In genomic region chr11:109015283-109015682, GRCh38 we compare ENCODE assay signal across 19 cellular contexts.
DNase-seq lines count a peak whose midpoint lies in the region; ATAC-seq and TF ChIP-seq lines count a peak whose summit lies in the region.
"Had no signal": no experiment of that assay in that cellular context is flagged by ENCODE, and none has a peak within 500 bp of the region (broad histone marks: within the 10 kb centered on the region; RNA-seq: fewer than 3 reads in every experiment).

No MANE protein-coding gene starts in this region.

- intact Hi-C loops in testis (cut with DNase I; ENCODE audit: low total_unique reads) (no loop called here), posterior vena cava (cut with DNase I) (no loop called here)

- H4K20me1 ChIP-seq in osteoblast (ENCODE audit: insufficient read depth, low read length) = no peaks in the 10 kb centered on the region
- H4K20me1 ChIP-seq: BLaER1 treated with 17β-estradiol and CSF1 and Interleukin-3, amounts not matched to agents 10 nM and 100 nM had no signal

- no peaks in the 10 kb centered on the region for H3K27me3 ChIP-seq in RWPE2 (ENCODE audit: insufficient read depth, poor library complexity, severe bottlenecking)
- no peaks in the 10 kb centered on the region for H3K27me3 ChIP-seq in osteoblast (ENCODE audit: insufficient read depth, low read length)
- H3K27me3 ChIP-seq in testis = no peaks in the 10 kb centered on the region
- H3K27me3 ChIP-seq: BLaER1 treated with 17β-estradiol and CSF1 and Interleukin-3, amounts not matched to agents 10 nM and 100 nM; right lobe of liver; suprapubic skin had no signal

- TF ChIP-seq CTCF in RWPE2 (IDR thresholded peaks at IDR 0.05; ENCODE audit: poor library complexity, severe bottlenecking) (no peak), osteoblast (IDR thresholded peaks at IDR 0.05; ENCODE audit: extremely low read depth, low read depth, low read length) (no peak), testis (IDR thresholded peaks at IDR 0.05) (no peak), GM10266 (IDR thresholded peaks at IDR 0.05; ENCODE audit: control insufficient read depth, insufficient read depth, low read depth, missing control alignments) (no peak)

- peak; percentile 79 for ATAC-seq in RWPE2 (ENCODE audit: low read depth)
- no peak for ATAC-seq in GM21786 (IDR thresholded peaks at IDR 0.05; ENCODE audit: unreplicated experiment)
- ATAC-seq: right lobe of liver had no signal

- peaks cover 11% of the 10 kb centered on the region for H3K4me1 ChIP-seq in RWPE2 (ENCODE audit: insufficient read depth, poor library complexity, severe bottlenecking)
- peaks cover 7% of the 10 kb centered on the region for H3K4me1 ChIP-seq in osteoblast (ENCODE audit: insufficient read depth, low read length)
- no peaks in the 10 kb centered on the region for H3K4me1 ChIP-seq in testis
- H3K4me1 ChIP-seq: BLaER1 treated with 17β-estradiol and CSF1 and Interleukin-3, amounts not matched to agents 10 nM and 100 nM; right lobe of liver; suprapubic skin had no signal

- H3K9me3 ChIP-seq in RWPE2 (ENCODE audit: severe bottlenecking) = no peaks in the 10 kb centered on the region
- no peaks in the 10 kb centered on the region for H3K9me3 ChIP-seq in osteoblast (ENCODE audit: low read depth, low read length)
- no peaks in the 10 kb centered on the region for H3K9me3 ChIP-seq in testis
- H3K9me3 ChIP-seq: BLaER1 treated with 17β-estradiol and CSF1 and Interleukin-3, amounts not matched to agents 10 nM and 100 nM; right lobe of liver; suprapubic skin had no signal

- no peaks in the 10 kb centered on the region for H3K79me2 ChIP-seq in osteoblast (ENCODE audit: insufficient read depth, low read length)

- H2AFZ ChIP-seq in osteoblast (ENCODE audit: low read length) = no peak overlapping the region

- DNase-seq in ELR (ENCODE audit: low read depth) = peak; percentile 88
- DNase-seq in RWPE2 (ENCODE audit: low spot score) = no peak
- peak; percentile 77 for DNase-seq in dermis blood vessel endothelial cell
- peak; percentile 86 for DNase-seq in osteoblast (ENCODE audit: insufficient read length, low spot score, missing footprints)
- no peak for DNase-seq in testis
- DNase-seq in posterior vena cava (ENCODE audit: low spot score) = no peak
- no peak for DNase-seq in GM10266 (ENCODE audit: extremely low spot score)
- DNase-seq: activated CD4-positive, CD25-positive, alpha-beta regulatory T cell; amygdala; cortex of kidney; kidney; midbrain; NCI-H1048; right lobe of liver; stimulated activated CD4-positive, alpha-beta T cell treated with anti-CD3 and anti-CD28 coated beads, Interleukin-4, amount 100 ng/mL, for 1 hour; stimulated activated CD8-positive, alpha-beta memory T cell treated with anti-CD3 and anti-CD28 coated beads, Interleukin-4, amount 100 ng/mL, for 48 hours had no signal

- no peak overlapping the region for H3K27ac ChIP-seq in RWPE2 (ENCODE audit: poor library complexity, severe bottlenecking)
- no peak overlapping the region for H3K27ac ChIP-seq in osteoblast (ENCODE audit: low read depth, low read length)
- no peak overlapping the region for H3K27ac ChIP-seq in testis
- H3K27ac ChIP-seq: BLaER1 treated with 17β-estradiol and CSF1 and Interleukin-3, amounts not matched to agents 10 nM and 100 nM; right lobe of liver; suprapubic skin had no signal

- no peak overlapping the region for H3K4me3 ChIP-seq in RWPE2 (ENCODE audit: severe bottlenecking)
- no peak overlapping the region for H3K4me3 ChIP-seq in osteoblast (ENCODE audit: insufficient read depth, low read length)
- H3K4me3 ChIP-seq in testis = no peak overlapping the region
- H3K4me3 ChIP-seq: BLaER1 treated with 17β-estradiol and CSF1 and Interleukin-3, amounts not matched to agents 10 nM and 100 nM; right lobe of liver; suprapubic skin had no signal

- H3K4me2 ChIP-seq in osteoblast (ENCODE audit: insufficient read depth, low read length) = peak overlapping the region; percentile 31
- H3K4me2 ChIP-seq: BLaER1 treated with 17β-estradiol and CSF1 and Interleukin-3, amounts not matched to agents 10 nM and 100 nM had no signal

- no peak for TF ChIP-seq POLR2A in testis (IDR thresholded peaks at IDR 0.05)

- H3K36me3 ChIP-seq in RWPE2 (ENCODE audit: low read depth) (no peaks in the 10 kb centered on the region), osteoblast (ENCODE audit: insufficient read depth, low read length) (no peaks in the 10 kb centered on the region), testis (ENCODE audit: low read depth, missing control alignments) (no peaks in the 10 kb centered on the region)
- H3K36me3 ChIP-seq: BLaER1 treated with 17β-estradiol and CSF1 and Interleukin-3, amounts not matched to agents 10 nM and 100 nM; right lobe of liver; suprapubic skin had no signal

- 85 to 91% methylated on average over 5 of the region's 5 CpGs for WGBS in testis, 2 donors

Comparison
In these comparisons a context has a peak if more than half of its experiments do, and no peak if none do; other contexts are left out.
1. DNase-seq: peak in ELR (single experiment), dermis blood vessel endothelial cell (single experiment) and osteoblast (single experiment); none in RWPE2 (single experiment), testis (single experiment), posterior vena cava (single experiment) and GM10266 (single experiment).